In genomic region chr20:46835418-46835817, GRCh38 we compare ENCODE assay signal across 14 cellular contexts. TPM values are rescaled to one million over a fixed set of nuclear protein-coding genes. Genes with fewer than 3 reads are reported as not detected.
"Had no signal": no experiment of that assay in that cellular context is flagged by ENCODE, and none has a peak within 500 bp of the region (broad histone marks: within the 10 kb centered on the region; RNA-seq: fewer than 3 reads in every experiment).

No MANE protein-coding gene starts in this region.

- H3K27me3 ChIP-seq: upper lobe of left lung had no signal

- H3K4me3 ChIP-seq: heart right ventricle, left ventricle myocardium inferior, suprapubic skin, upper lobe of left lung had no signal

- H3K27ac Mint-ChIP-seq: activated CD4-positive, alpha-beta memory T cell treated with anti-CD3 and anti-CD28 coated beads for 36 hours; activated naive CD8-positive, alpha-beta T cell treated with anti-CD3 and anti-CD28 coated beads, Interleukin-2, amount 10 ng/mL, durations not matched to agents 7 days and 5 days; memory B cell had no signal

- H3K4me1 Mint-ChIP-seq: activated naive CD8-positive, alpha-beta T cell treated with anti-CD3 and anti-CD28 coated beads, Interleukin-2, amount 10 ng/mL, durations not matched to agents 7 days and 5 days had no signal

- H3K27ac ChIP-seq: heart right ventricle, left ventricle myocardium inferior, suprapubic skin, upper lobe of left lung had no signal

- H3K4me1 ChIP-seq: heart right ventricle, left ventricle myocardium inferior, suprapubic skin, upper lobe of left lung had no signal

- ATAC-seq: heart right ventricle; stimulated activated naive CD8-positive, alpha-beta T cell treated with anti-CD3 and anti-CD28 coated beads, Interleukin-15, Interleukin-2, amounts not matched to agents 100 U/mL and 50 U/mL, for 24 hours had no signal

- H3K36me3 Mint-ChIP-seq: activated CD4-positive, alpha-beta memory T cell treated with anti-CD3 and anti-CD28 coated beads for 36 hours; activated naive CD8-positive, alpha-beta T cell treated with anti-CD3 and anti-CD28 coated beads, Interleukin-2, amount 10 ng/mL, durations not matched to agents 7 days and 5 days; memory B cell had no signal

- DNase-seq: activated CD4-positive, alpha-beta memory T cell treated with anti-CD3 and anti-CD28 coated beads for 36 hours; activated CD8-positive, alpha-beta memory T cell treated with anti-CD3 and anti-CD28 coated beads, Interleukin-2, amount 50 U/mL, for 4 hours; activated naive CD8-positive, alpha-beta T cell treated with anti-CD3 and anti-CD28 coated beads, Interleukin-2, amount 10 ng/mL, durations not matched to agents 7 days and 5 days; heart right ventricle; kidney; left ventricle myocardium inferior; stimulated activated CD4-positive, alpha-beta T cell treated with anti-CD3 and anti-CD28 coated beads, Interleukin-4, amount 100 ng/mL, for 1 hour; stimulated activated CD8-positive, alpha-beta memory T cell treated with anti-CD3 and anti-CD28 coated beads, Interleukin-4, amount 100 ng/mL, for 48 hours; stimulated activated naive CD8-positive, alpha-beta T cell treated with anti-CD3 and anti-CD28 coated beads, Interleukin-15, Interleukin-2, amounts not matched to agents 100 U/mL and 50 U/mL, for 24 hours; upper lobe of left lung had no signal

- H3K4me3 Mint-ChIP-seq: activated CD4-positive, alpha-beta memory T cell treated with anti-CD3 and anti-CD28 coated beads for 36 hours; activated naive CD8-positive, alpha-beta T cell treated with anti-CD3 and anti-CD28 coated beads, Interleukin-2, amount 10 ng/mL, durations not matched to agents 7 days and 5 days; memory B cell had no signal

- H3K36me3 ChIP-seq: heart right ventricle, left ventricle myocardium inferior, suprapubic skin, upper lobe of left lung had no signal

- H3K9me3 Mint-ChIP-seq: activated naive CD8-positive, alpha-beta T cell treated with anti-CD3 and anti-CD28 coated beads, Interleukin-2, amount 10 ng/mL, durations not matched to agents 7 days and 5 days; memory B cell had no signal

RNA-seq across cellular contexts. Expression of gene EYA2, which starts 59.2 kb away (rescaled TPM):
- total RNA-seq: activated CD4-positive, alpha-beta memory T cell treated with anti-CD3 and anti-CD28 coated beads for 36 hours; activated naive CD8-positive, alpha-beta T cell treated with anti-CD3 and anti-CD28 coated beads, Interleukin-2, amount 10 ng/mL, durations not matched to agents 7 days and 5 days; osteocyte; pulmonary artery endothelial cell had no signal
